In the genomic region with DNA sequence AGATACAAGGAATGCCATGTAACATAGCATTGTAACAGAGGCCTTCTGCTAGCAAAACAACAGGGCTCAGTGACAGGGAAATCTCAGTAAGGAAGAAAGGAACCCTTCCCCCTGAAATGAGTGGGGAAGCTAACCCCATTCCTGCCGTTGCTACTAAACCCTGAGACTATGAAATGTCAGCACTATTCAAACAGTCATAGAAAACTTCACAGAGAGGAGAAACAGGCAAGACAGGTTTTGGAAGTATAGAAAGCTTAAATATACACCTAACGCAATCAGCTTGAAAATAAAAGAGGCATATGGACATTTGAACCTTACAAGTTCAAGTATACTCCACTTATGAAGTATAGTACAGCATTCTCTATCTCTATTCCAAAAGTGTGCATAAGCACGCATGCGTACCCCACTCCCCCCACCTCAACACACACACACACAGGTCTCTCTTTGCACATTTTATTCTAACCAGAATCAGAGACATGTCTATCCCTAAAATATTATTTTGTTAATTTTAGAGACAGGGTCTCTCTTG, we compare ENCODE assay signal across 17 cellular contexts.
"Had no signal": no experiment of that assay in that cellular context is flagged by ENCODE, and none has a peak within 500 bp of the region (broad histone marks: within the 10 kb centered on the region; RNA-seq: fewer than 3 reads in every experiment).

No MANE protein-coding gene starts in this region.

- H3K9me3 ChIP-seq: adrenal gland had no signal

- H3K79me2 ChIP-seq: parathyroid adenoma had no signal

- H2AFZ ChIP-seq: neural progenitor cell, parathyroid adenoma had no signal

- H3K36me3 ChIP-seq: adrenal gland, esophagus muscularis mucosa, neural progenitor cell, transverse colon had no signal

- H3K4me1 ChIP-seq: adrenal gland, neural progenitor cell, parathyroid adenoma had no signal

- ATAC-seq: activated CD8-positive, alpha-beta T cell treated with anti-CD3 and anti-CD28 coated beads, Interleukin-2, amount 10 ng/mL, durations not matched to agents 7 days and 5 days; stimulated activated naive B cell treated with anti-CD40 and anti-IgM and Interleukin-4, amounts not matched to agents 10 μg/mL and 1 μg/mL and 100 μg/mL, for 72 hours had no signal

- H3K4me3 ChIP-seq: adrenal gland, esophagus muscularis mucosa, neural progenitor cell, transverse colon had no signal

- H3K27me3 ChIP-seq: adrenal gland, esophagus muscularis mucosa, neural progenitor cell, transverse colon had no signal

- DNase-seq: activated CD4-positive, alpha-beta T cell treated with anti-CD3 and anti-CD28 coated beads, Interleukin-2, amount 10 ng/mL, durations not matched to agents 24 days and 14 days; activated CD4-positive, CD25-positive, alpha-beta regulatory T cell; activated CD8-positive, alpha-beta memory T cell treated with anti-CD3 and anti-CD28 coated beads, Interleukin-2, amount 50 U/mL, for 4 hours; activated CD8-positive, alpha-beta T cell treated with anti-CD3 and anti-CD28 coated beads, Interleukin-2, amount 10 ng/mL, durations not matched to agents 7 days and 5 days; activated effector memory CD4-positive, alpha-beta T cell treated with anti-CD3 and anti-CD28 coated beads, Interleukin-2, amount 50 U/mL, for 16 hours; activated T-cell treated with anti-CD3 and anti-CD28 coated beads, Interleukin-2, amount 50 U/mL, for 48 hours; adrenal gland; caudate nucleus; hippocampal formation; midbrain; retina; stimulated activated CD4-positive, alpha-beta T cell treated with anti-CD3 and anti-CD28 coated beads, Interleukin-2, amount 100 ng/mL, for 48 hours; stimulated activated naive B cell treated with anti-CD40 and anti-IgM and Interleukin-4, amounts not matched to agents 10 μg/mL and 1 μg/mL and 100 μg/mL, for 72 hours; transverse colon had no signal

- H3K27ac ChIP-seq: adrenal gland, esophagus muscularis mucosa, neural progenitor cell, parathyroid adenoma had no signal

- H3K4me2 ChIP-seq: neural progenitor cell had no signal
